ENCODE assay signal across 1 cellular context in the genomic region with DNA sequence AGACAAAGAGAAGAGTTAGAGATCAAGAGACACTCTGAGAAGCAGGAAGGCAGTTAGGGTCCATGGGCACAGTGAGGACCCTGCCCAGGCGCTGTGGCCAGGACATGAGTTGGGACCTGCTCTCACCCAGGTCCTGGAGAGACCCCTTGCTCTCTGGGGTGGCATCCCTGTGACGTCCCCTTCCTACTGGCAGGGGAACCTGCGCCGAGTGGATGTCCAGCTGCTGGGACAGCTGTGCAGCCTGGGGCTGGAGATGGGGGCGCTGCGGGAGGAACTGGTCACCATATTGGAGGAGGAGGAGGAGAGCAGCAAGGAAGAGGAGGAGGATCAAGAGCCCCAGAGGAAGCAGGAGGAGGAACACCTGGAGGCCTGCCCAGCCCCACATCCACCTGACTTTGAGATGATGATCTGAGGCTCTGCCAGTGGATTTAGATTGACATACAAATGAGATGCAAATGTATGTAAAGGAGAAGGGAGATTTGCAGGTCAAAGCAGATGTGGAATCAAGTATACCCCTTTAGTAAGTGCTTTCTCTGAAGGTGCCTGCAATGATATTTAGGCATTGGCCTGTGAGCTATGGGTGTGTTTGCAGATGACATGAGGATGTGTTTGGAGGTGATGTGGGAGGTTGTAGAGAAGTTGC.
TF ChIP-seq lines count a peak whose summit lies in the region.

No MANE protein-coding gene starts in this region.

TF ChIP-seq in K562, 482 proteins besides CTCF, POLR2A, EP300 and RAD21:
- TF ChIP-seq MAFK (IDR thresholded peaks at IDR 0.05; ENCODE audit: low read length) (no peak), ZNF263 (CRISPR knock-in tag; IDR thresholded peaks at IDR 0.05; ENCODE audit: borderline replicate concordance) (peak; percentile 23; the same call in 1 of the 2 replicates)
